Comparison of ENCODE assay signal across 19 cellular contexts in the genomic region with DNA sequence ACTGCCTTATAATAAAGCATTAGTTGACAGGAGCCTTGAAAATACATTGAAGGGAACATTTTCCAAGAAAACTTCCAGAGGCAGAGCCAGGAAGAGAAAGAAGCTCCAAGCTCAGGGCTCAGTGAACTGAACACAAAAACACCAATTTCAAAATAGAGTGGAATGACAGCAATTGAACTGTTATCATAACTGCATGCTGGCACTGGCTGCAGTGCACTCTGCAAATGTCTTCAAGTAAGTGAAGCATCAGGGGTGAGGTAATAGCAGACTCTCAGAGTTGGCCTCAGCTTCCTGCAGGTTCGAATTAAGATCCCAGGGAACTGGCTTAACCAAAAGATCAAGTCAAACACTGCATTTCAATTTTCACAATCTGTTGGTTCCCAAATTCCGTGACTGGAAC.
DNase-seq lines count a peak whose midpoint lies in the region; ATAC-seq and TF ChIP-seq lines count a peak whose summit lies in the region.
"Had no signal": no experiment of that assay in that cellular context is flagged by ENCODE, and none has a peak within 500 bp of the region (broad histone marks: within the 10 kb centered on the region; RNA-seq: fewer than 3 reads in every experiment).

No MANE protein-coding gene starts in this region.

- no peak overlapping the region for H2BK120ac ChIP-seq in trophoblast cell (ENCODE audit: insufficient read depth, low read length, poor library complexity)

- H3K9ac ChIP-seq in trophoblast cell (ENCODE audit: low read length) = no peak overlapping the region
- H3K9ac ChIP-seq: BLaER1 treated with 17β-estradiol and CSF1 and Interleukin-3, amounts not matched to agents 10 nM and 100 nM; GM23248 had no signal

- no peak for TF ChIP-seq POLR2A in ovary (IDR thresholded peaks at IDR 0.05)

- H4K91ac ChIP-seq in trophoblast cell (ENCODE audit: low read depth, low read length) = no peak overlapping the region

- H3K4me3 ChIP-seq in SJSA1 (no peak overlapping the region), trophoblast cell (ENCODE audit: low read depth, low read length) (no peak overlapping the region), ovary (no peak overlapping the region)
- H3K4me3 ChIP-seq: BLaER1 treated with 17β-estradiol and CSF1 and Interleukin-3, amounts not matched to agents 10 nM and 100 nM; GM12878; GM23248; HAP-1 had no signal

- peak overlapping the region; percentile 94; the same call in 1 of the 2 replicates for H3K27ac ChIP-seq in SJSA1
- H3K27ac ChIP-seq in trophoblast cell (ENCODE audit: low read depth, low read length) = no peak overlapping the region
- H3K27ac ChIP-seq in ovary = no peak overlapping the region
- H3K27ac ChIP-seq: BLaER1 treated with 17β-estradiol and CSF1 and Interleukin-3, amounts not matched to agents 10 nM and 100 nM; GM23248 had no signal

- H2BK5ac ChIP-seq in trophoblast cell (ENCODE audit: low read depth, low read length, poor library complexity) = no peak overlapping the region

- H2AK5ac ChIP-seq in trophoblast cell (ENCODE audit: low read length) = no peak overlapping the region

- H3K9me3 ChIP-seq in SJSA1 (replicated peaks) (no peaks in the 10 kb centered on the region), trophoblast cell (ENCODE audit: insufficient read depth, low read depth, low read length) (no peaks in the 10 kb centered on the region), ovary (no peaks in the 10 kb centered on the region)
- H3K9me3 ChIP-seq: BLaER1 treated with 17β-estradiol and CSF1 and Interleukin-3, amounts not matched to agents 10 nM and 100 nM; HAP-1 had no signal

- H3K79me2 ChIP-seq in trophoblast cell (ENCODE audit: control insufficient read depth, insufficient read depth, low read length, poor library complexity) = no peaks in the 10 kb centered on the region

- intact Hi-C loops in ovary (cut with DNase I) = no loop called here

- WGBS in trophoblast cell (ENCODE audit: extremely low coverage, insufficient coverage, insufficient read length) = no CpG with 5 or more reads among the region's 2 CpGs
- 76 to 79% (median 77%) methylated on average over 2 of the region's 2 CpGs for WGBS in ovary, 3 donors

- DNase-seq in SJSA1 (ENCODE audit: low read depth in 1 of 2, low spot score in 2 of 2) = no peak
- peak; percentile 21 for DNase-seq in astrocyte of the hippocampus (ENCODE audit: low read depth, low spot score)
- peak; percentile 8 for DNase-seq in fibroblast of peridontal ligament (ENCODE audit: extremely low read depth)
- DNase-seq in trophoblast cell = peak; percentile 58 to 79
- DNase-seq in ovary = no peak
- DNase-seq in middle frontal gyrus (ENCODE audit: extremely low spot score, low spot score) = no peak
- DNase-seq: CD4-positive, CD25-positive, alpha-beta regulatory T cell; CD8-positive, alpha-beta memory T cell; COR-L47; DMS 273 treated with DMSO at 0.1 percent for 48 hours; DMS53; DND-41; EL; GM23248 had no signal

- H3K36me3 ChIP-seq in SJSA1 = no peaks in the 10 kb centered on the region
- no peaks in the 10 kb centered on the region for H3K36me3 ChIP-seq in trophoblast cell (ENCODE audit: control insufficient read depth in 1 of 2, insufficient read depth in 2 of 2, low read length in 2 of 2)
- H3K36me3 ChIP-seq in ovary = no peaks in the 10 kb centered on the region
- H3K36me3 ChIP-seq: BLaER1 treated with 17β-estradiol and CSF1 and Interleukin-3, amounts not matched to agents 10 nM and 100 nM; HAP-1 had no signal

- no peak overlapping the region for H3K4ac ChIP-seq in trophoblast cell (ENCODE audit: low read depth, low read length)

- no peak for ATAC-seq in GM18511 (IDR thresholded peaks at IDR 0.05; ENCODE audit: unreplicated experiment)
- ATAC-seq: GM12878, HepG2 had no signal

- no peak overlapping the region for H3K4me2 ChIP-seq in trophoblast cell (ENCODE audit: low read length)
- H3K4me2 ChIP-seq: BLaER1 treated with 17β-estradiol and CSF1 and Interleukin-3, amounts not matched to agents 10 nM and 100 nM had no signal

- H3K23ac ChIP-seq in trophoblast cell (ENCODE audit: low read length) = no peak overlapping the region

- H2AFZ ChIP-seq in trophoblast cell (ENCODE audit: insufficient read depth, low read length, poor library complexity) = no peak overlapping the region
- H2AFZ ChIP-seq: GM23248 had no signal

- no peak overlapping the region for H3K18ac ChIP-seq in trophoblast cell (ENCODE audit: low read length)

- no peak overlapping the region for H2BK12ac ChIP-seq in trophoblast cell (ENCODE audit: low read length)

- H4K12ac ChIP-seq in trophoblast cell (ENCODE audit: low read depth, low read length) = no peak overlapping the region

- no peak overlapping the region for H4K8ac ChIP-seq in trophoblast cell (ENCODE audit: low read depth, low read length)

- TF ChIP-seq CTCF in ovary (IDR thresholded peaks at IDR 0.05) = no peak

- H3K14ac ChIP-seq in trophoblast cell (ENCODE audit: low read length) = no peak overlapping the region

- TF ChIP-seq EP300 in ovary (IDR thresholded peaks at IDR 0.05) = no peak

- H3K4me1 ChIP-seq in SJSA1 (replicated peaks) (peaks cover 36% of the 10 kb centered on the region), trophoblast cell (ENCODE audit: control insufficient read depth in 1 of 2, insufficient read depth in 2 of 2, low read length in 2 of 2) (no peaks in the 10 kb centered on the region), ovary (ENCODE audit: insufficient read depth) (peaks cover 2% of the 10 kb centered on the region)
- H3K4me1 ChIP-seq: BLaER1 treated with 17β-estradiol and CSF1 and Interleukin-3, amounts not matched to agents 10 nM and 100 nM; HAP-1 had no signal

- H3K27me3 ChIP-seq in SJSA1 (replicated peaks) = no peaks in the 10 kb centered on the region
- no peaks in the 10 kb centered on the region for H3K27me3 ChIP-seq in trophoblast cell (ENCODE audit: insufficient read depth, low read length)
- H3K27me3 ChIP-seq in ovary = no peaks in the 10 kb centered on the region
- H3K27me3 ChIP-seq: BLaER1 treated with 17β-estradiol and CSF1 and Interleukin-3, amounts not matched to agents 10 nM and 100 nM had no signal

- no peaks in the 10 kb centered on the region for H3K79me1 ChIP-seq in trophoblast cell (ENCODE audit: low read length)

Comparison
In these comparisons a context has a peak if more than half of its experiments do, and no peak if none do; other contexts are left out.
1. DNase-seq: peak in astrocyte of the hippocampus (single experiment), fibroblast of peridontal ligament (single experiment) and trophoblast cell (2 of 2); none in SJSA1 (0 of 2), ovary (0 of 5) and middle frontal gyrus (single experiment).